Comparison of ENCODE assay signal across 9 cellular contexts in the genomic region with DNA sequence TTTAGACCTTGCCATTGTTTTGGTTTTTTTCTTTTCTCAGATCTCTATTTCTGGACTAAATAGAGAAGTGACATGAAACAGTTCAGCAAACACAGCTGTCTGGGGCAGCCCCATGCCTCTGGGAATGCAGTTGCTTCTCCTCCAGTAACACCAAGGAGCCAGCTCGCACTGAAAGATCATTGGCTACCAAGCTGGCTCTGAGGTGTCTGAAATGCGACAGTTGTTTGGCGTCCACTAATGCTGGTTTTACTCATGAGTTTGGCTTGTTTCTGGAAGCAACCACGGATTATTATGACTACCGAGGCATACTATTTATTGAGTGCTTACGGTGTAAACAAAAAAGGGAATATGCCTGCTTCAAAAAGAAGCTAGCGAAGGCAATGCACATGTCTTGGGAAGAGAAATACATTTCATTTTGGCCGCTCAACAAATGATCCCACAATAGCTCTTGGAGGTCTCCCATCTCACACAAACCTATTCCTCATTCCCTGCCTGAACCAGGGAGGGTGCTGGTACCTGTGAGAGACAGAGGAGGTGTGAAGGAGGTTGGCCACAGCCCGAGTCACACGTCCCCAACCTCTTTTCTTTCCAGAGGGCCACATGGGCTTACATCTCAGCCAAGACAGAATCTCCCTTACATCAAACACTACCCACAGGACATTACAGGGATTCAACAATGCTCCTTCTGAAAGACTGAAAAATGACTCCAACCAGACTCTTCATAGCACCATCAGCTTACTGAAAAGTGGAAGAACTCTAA. TPM values are rescaled to one million over a fixed set of nuclear protein-coding genes. Genes with fewer than 3 reads are reported as not detected.
DNase-seq lines count a peak whose midpoint lies in the region; ATAC-seq and TF ChIP-seq lines count a peak whose summit lies in the region.
"Had no signal": no experiment of that assay in that cellular context is flagged by ENCODE, and none has a peak within 500 bp of the region (broad histone marks: within the 10 kb centered on the region; RNA-seq: fewer than 3 reads in every experiment).

No MANE protein-coding gene starts in this region.

- H2AFZ ChIP-seq in GM23248, result no peak overlapping the region; the same call in 1 of the 2 replicates
- no peak overlapping the region; the same call in 1 of the 2 replicates for H2AFZ ChIP-seq in MM.1S (ENCODE audit: low read length)
- H2AFZ ChIP-seq in PC-9, result no peak overlapping the region

- in situ Hi-C loops in GM23248 (cut with MboI), result no loop called here

- CTCF ChIA-PET in PC-9 (lab: Charles Lee), result no interaction called here

- H3K4me1 Mint-ChIP-seq in nephron progenitor cell (peaks cover 14% of the 10 kb centered on the region), immature natural killer cell (peaks cover 10 to 13% of the 10 kb centered on the region in 2 donors)

- H3K4me3 ChIP-seq in GM23248, result no peak overlapping the region
- H3K4me3 ChIP-seq in MM.1S (ENCODE audit: low read length), result 0 out of 2 replicates have a peak overlapping the region, but pooled peaks have one; percentile 4
- H3K4me3 ChIP-seq in PC-9, result no peak overlapping the region

- H3K27me3 Mint-ChIP-seq in nephron progenitor cell (ENCODE audit: low read depth, poor library complexity) (no peaks in the 10 kb centered on the region), immature natural killer cell (ENCODE audit: low read depth in 3 of 3) (no peaks in the 10 kb centered on the region)

- H3K9me3 ChIP-seq in GM23248 (ENCODE audit: low read depth) (no peaks in the 10 kb centered on the region), MM.1S (replicated peaks; ENCODE audit: insufficient read depth, low read length) (no peaks in the 10 kb centered on the region), PC-9 (ENCODE audit: insufficient read depth, low read depth) (no peaks in the 10 kb centered on the region)

- H4K20me1 ChIP-seq in GM23248 (ENCODE audit: insufficient read depth) (no peaks in the 10 kb centered on the region), MM.1S (ENCODE audit: insufficient read depth, low read length) (no peaks in the 10 kb centered on the region), PC-9 (ENCODE audit: insufficient read depth) (no peaks in the 10 kb centered on the region)

- H3K4me1 ChIP-seq in GM23248 (ENCODE audit: insufficient read depth) (peaks cover 43% of the 10 kb centered on the region), MM.1S (ENCODE audit: low read length) (peaks cover 19% of the 10 kb centered on the region), PC-9 (replicated peaks; ENCODE audit: insufficient read depth) (peaks cover 10% of the 10 kb centered on the region)

- no peaks in the 10 kb centered on the region for H3K79me2 ChIP-seq in GM23248 (ENCODE audit: insufficient read depth)
- H3K79me2 ChIP-seq in MM.1S (ENCODE audit: low read length), result no peaks in the 10 kb centered on the region
- H3K79me2 ChIP-seq in PC-9 (ENCODE audit: low read depth), result no peaks in the 10 kb centered on the region

- intact Hi-C loops in PC-9 (cut with micrococcal nuclease; ENCODE audit: unreplicated experiment), result no loop called here

- no TSS peak for BruUV-seq in PC-9 (replicated peaks; lab: Mats Ljungman, UMichigan)

- H3F3A ChIP-seq in GM23248 (ENCODE audit: insufficient read depth) (peaks cover 23% of the 10 kb centered on the region), MM.1S (ENCODE audit: insufficient read depth, low read length) (peaks cover 5% of the 10 kb centered on the region; the same call in 1 of the 2 replicates), PC-9 (ENCODE audit: insufficient read depth, low read depth) (no peaks in the 10 kb centered on the region)

- peak; percentile 89 for DNase-seq in GM23248
- peak; percentile 71 for DNase-seq in MM.1S
- peak; percentile 49 for DNase-seq in mucosa of gallbladder (ENCODE audit: low spot score)
- DNase-seq in nephron progenitor cell, result no peak
- no peak for DNase-seq in immature natural killer cell
- DNase-seq in H4 (ENCODE audit: low spot score), result no peak
- no peak for DNase-seq in PC-9
- DNase-seq: H7 had no signal

- H3K27me3 ChIP-seq in GM23248 (replicated peaks; ENCODE audit: insufficient read depth) (no peaks in the 10 kb centered on the region), MM.1S (replicated peaks; ENCODE audit: insufficient read depth, low read length) (no peaks in the 10 kb centered on the region), PC-9 (ENCODE audit: insufficient read depth, low read depth) (no peaks in the 10 kb centered on the region)

- H3K9me2 ChIP-seq in GM23248 (ENCODE audit: insufficient read depth) (no peaks in the 10 kb centered on the region), MM.1S (replicated peaks; ENCODE audit: insufficient read depth, low read length) (no peaks in the 10 kb centered on the region), PC-9 (ENCODE audit: insufficient read depth) (no peaks in the 10 kb centered on the region)

- H3K4me3 Mint-ChIP-seq in nephron progenitor cell (no peak overlapping the region), immature natural killer cell (no peak overlapping the region)

- H3K9ac ChIP-seq in GM23248, result peak overlapping the region; percentile 36; the same call in 1 of the 2 replicates
- H3K9ac ChIP-seq in MM.1S (ENCODE audit: low read length), result no peak overlapping the region; the same call in 1 of the 2 replicates

- H3K36me3 ChIP-seq in GM23248 (ENCODE audit: low read depth), result no peaks in the 10 kb centered on the region
- H3K36me3 ChIP-seq in MM.1S (replicated peaks; ENCODE audit: insufficient read depth, low read length), result no peaks in the 10 kb centered on the region
- H3K36me3 ChIP-seq in PC-9 (ENCODE audit: low read depth), result no peaks in the 10 kb centered on the region

- no peak overlapping the region for H3K27ac Mint-ChIP-seq in nephron progenitor cell
- no peak overlapping the region for H3K27ac Mint-ChIP-seq in immature natural killer cell

- H3K36me3 Mint-ChIP-seq in nephron progenitor cell (ENCODE audit: low read depth) (peaks cover 29% of the 10 kb centered on the region), immature natural killer cell (peaks cover 11 to 23% (median 18%) of the 10 kb centered on the region in 3 donors)

- H3K9me3 Mint-ChIP-seq in nephron progenitor cell, result peaks cover 9% of the 10 kb centered on the region
- H3K9me3 Mint-ChIP-seq in immature natural killer cell, result no peaks in the 10 kb centered on the region

- H3K4me2 ChIP-seq in GM23248 (ENCODE audit: unreplicated experiment) (peak overlapping the region; percentile 18), MM.1S (ENCODE audit: low read depth, low read length) (peak overlapping the region; percentile 52), PC-9 (no peak overlapping the region)

- POLR2A ChIA-PET in PC-9 (lab: Charles Lee; ENCODE audit: unreplicated experiment), result no interaction called here

- peak; percentile 93 for ATAC-seq in GM18499 (IDR thresholded peaks at IDR 0.05; ENCODE audit: insufficient read depth, unreplicated experiment)

- peak overlapping the region; percentile 57 for H3K27ac ChIP-seq in GM23248
- peak overlapping the region; percentile 64 for H3K27ac ChIP-seq in MM.1S (ENCODE audit: low read length)
- no peak overlapping the region for H3K27ac ChIP-seq in PC-9

- WGBS in GM23248 (ENCODE audit: low coverage in 1 of 2, low lambda C conversion rate in 2 of 2, missing lambda C conversion rate in 2 of 2), 2 experiments, result 10% methylated on average over 10 of the region's 10 CpGs

- TF ChIP-seq CTCF in MM.1S (IDR thresholded peaks at IDR 0.05; ENCODE audit: low read length) (no peak), nephron progenitor cell (IDR thresholded peaks at IDR 0.05) (no peak), PC-9 (conservative IDR thresholded peaks at IDR 0.05) (no peak)

RNA-seq across cellular contexts. Expression of a gene that starts 37.5 kb away (rescaled TPM):
- total RNA-seq in GM23248 (2014; rRNA removed; shearing (Covaris generic)), result 1.3 and 1.5 TPM in 2 replicates
- polyA plus RNA-seq in GM23248 (2016; fragmentation: Nextera tagmentation; extraction: Ambion mirVana) (0.11 and 0.22 TPM in 2 replicates), immature natural killer cell (under 1 TPM in 1 of 3 donors, not detected in 2; 0.61 TPM)
- total RNA-seq in mucosa of gallbladder (140 TPM), PC-9 (2021) (0.15 TPM in 1 of 2 replicates, not detected in the other)
- 0.06 and 0.52 TPM in 2 replicates for total RNA-seq in H4 (2014; rRNA removed; shearing (Covaris generic))

RNA-seq across cellular contexts. Expression of a gene that starts 56.4 kb away (rescaled TPM):
- 22.7 and 26.3 TPM in 2 replicates for total RNA-seq in GM23248 (2014; rRNA removed; shearing (Covaris generic))
- polyA plus RNA-seq in GM23248 (2016; fragmentation: Nextera tagmentation; extraction: Ambion mirVana) (12.5 and 15.4 TPM in 2 replicates), immature natural killer cell (100 to 1,000 TPM in 1 of 3 donors, 10 to 100 TPM in 2; 55.4 to 143 (median 82.1) TPM)
- total RNA-seq in mucosa of gallbladder (48.1 TPM), PC-9 (2021) (36.1 and 47.5 TPM in 2 replicates)
- total RNA-seq in H4 (2014; rRNA removed; shearing (Covaris generic)), result 37.8 and 38.6 TPM in 2 replicates

Comparison
In these comparisons a context has a peak if more than half of its experiments do, and no peak if none do; other contexts are left out.
1. DNase-seq: peak in GM23248 (single experiment), MM.1S (single experiment) and mucosa of gallbladder (single experiment); none in nephron progenitor cell (single experiment), immature natural killer cell (0 of 3), H4 (single experiment) and PC-9 (0 of 2).
2. RNA of a gene that starts 37.5 kb away (total RNA-seq): 140 TPM in mucosa of gallbladder (single experiment); 1.3 to 1.5 TPM in GM23248, 0.06 to 0.52 TPM in H4 and 0.15 TPM in PC-9; every median in the first group is over 10 times any median in the second.